1 cellular context compared by ENCODE assay signal in genomic region chr16:88787579-88788314, GRCh38.
TF ChIP-seq lines count a peak whose summit lies in the region.

No MANE protein-coding gene starts in this region.

TF ChIP-seq in GM23338, 12 proteins besides CTCF, POLR2A, EP300 and RAD21 (continued from another document):
- no peak for TF ChIP-seq REST (IDR thresholded peaks at IDR 0.05; ENCODE audit: unreplicated experiment)
TF ChIP-seq in GM23338: peak in this region for 0.
